Comparison of ENCODE assay signal across 19 cellular contexts in genomic region chr17:78951967-78952551, GRCh38. TPM values are rescaled to one million over a fixed set of nuclear protein-coding genes. Genes with fewer than 3 reads are reported as not detected.
A peak's percentile ranks its signal among the peaks of the same experiment; 100 is the strongest.
DNase-seq lines count a peak whose midpoint lies in the region; ATAC-seq and TF ChIP-seq lines count a peak whose summit lies in the region.
"Had no signal": no experiment of that assay in that cellular context is flagged by ENCODE, and none has a peak within 500 bp of the region (broad histone marks: within the 10 kb centered on the region; RNA-seq: fewer than 3 reads in every experiment).

No MANE protein-coding gene starts in this region.

- H3K27ac Mint-ChIP-seq in GM23338 (no peak overlapping the region), endodermal cell (peak overlapping the region; percentile 91)

- H3K4me1 ChIP-seq in GM23338 (ENCODE audit: insufficient read depth) (no peaks in the 10 kb centered on the region), endodermal cell (ENCODE audit: control insufficient read depth, insufficient read depth, low read length) (no peaks in the 10 kb centered on the region), left lung (no peaks in the 10 kb centered on the region)

- H3F3A ChIP-seq in GM23338 (replicated peaks; ENCODE audit: low read depth), result no peaks in the 10 kb centered on the region

- WGBS in endodermal cell (ENCODE audit: insufficient coverage in 1 of 2, insufficient read length in 1 of 2), 2 experiments, result 78 to 92% methylated on average over 4 to 12 of the region's 12 CpGs

- H3K36me3 Mint-ChIP-seq in GM23338 (ENCODE audit: low read depth) (peaks cover 11% of the 10 kb centered on the region; the same call in 2 of the 3 replicates), endodermal cell (ENCODE audit: low read depth) (no peaks in the 10 kb centered on the region)

- peaks cover 21% of the 10 kb centered on the region for H3K9me3 ChIP-seq in endodermal cell (ENCODE audit: control insufficient read depth, low read length)
- H3K9me3 ChIP-seq in left lung, result peaks cover 2 to 21% of the 10 kb centered on the region in 2 donors

- no peak overlapping the region for H3K4me3 Mint-ChIP-seq in GM23338
- H3K4me3 Mint-ChIP-seq in endodermal cell, result no peak overlapping the region

- no peak overlapping the region; the same call in 1 of the 2 replicates for H2AFZ ChIP-seq in GM23338

- ATAC-seq in GM23338 (peak; percentile 70), left lung (peak; percentile 23)
- ATAC-seq: SK-N-SH treated with all-trans-retinoic acid at 6 μM for 48 hours had no signal

- no peaks in the 10 kb centered on the region; the same call in 1 of the 2 replicates for H4K20me1 ChIP-seq in GM23338 (replicated peaks; ENCODE audit: insufficient read depth)

- TF ChIP-seq CTCF in GM23338 (conservative IDR thresholded peaks at IDR 0.05; ENCODE audit: low read depth in 2 of 2) (no peak), endodermal cell (conservative IDR thresholded peaks at IDR 0.05) (no peak), left lung (IDR thresholded peaks at IDR 0.05) (no peak)

- H3K9me2 ChIP-seq in GM23338 (ENCODE audit: insufficient read depth), result no peaks in the 10 kb centered on the region

- DNase-seq in GM23338 (ENCODE audit: low spot score) (no peak), endodermal cell (no peak), left lung (no peak), retina (peak; percentile 51), activated T-cell treated with anti-CD3 and anti-CD28 coated beads for 4 hours (no peak), HUDEP-2 (lab: John Stamatoyannopoulos, UW; ENCODE audit: unreplicated experiment in 76 of 76) (no peak), NCI-H2196 treated with DMSO at 0.1 percent for 48 hours (lab: John Stamatoyannopoulos, UW; ENCODE audit: unreplicated experiment) (no peak), COLO829 (ENCODE audit: low spot score) (no peak)
- DNase-seq: activated CD8-positive, alpha-beta memory T cell treated with anti-CD3 and anti-CD28 coated beads for 24 hours; aorta; Kasumi-1; NCI-H1436 treated with DMSO at 0.1 percent for 48 hours; NCI-H226; stimulated activated CD4-positive, alpha-beta T cell treated with anti-CD3 and anti-CD28 coated beads, Interleukin-2, amount 100 ng/mL, for 48 hours; stimulated activated CD8-positive, alpha-beta memory T cell treated with anti-CD3 and anti-CD28 coated beads, Interleukin-4, amount 100 ng/mL, for 48 hours; tibial artery had no signal

- H3K27me3 Mint-ChIP-seq in GM23338 (ENCODE audit: insufficient read depth, low read depth, poor library complexity) (peaks cover 12% of the 10 kb centered on the region), endodermal cell (ENCODE audit: insufficient read depth) (no peaks in the 10 kb centered on the region)

- H3K9ac ChIP-seq in endodermal cell (ENCODE audit: extremely low read depth, low read length, poor library complexity, severe bottlenecking), result no peak overlapping the region

- no peaks in the 10 kb centered on the region for H3K36me3 ChIP-seq in GM23338 (ENCODE audit: insufficient read depth)
- H3K36me3 ChIP-seq in endodermal cell (ENCODE audit: control insufficient read depth, insufficient read depth, low read length), result no peaks in the 10 kb centered on the region
- H3K36me3 ChIP-seq in left lung, result no peaks in the 10 kb centered on the region
- H3K36me3 ChIP-seq: tibial artery had no signal

- intact Hi-C loops in left lung (cut with DNase I), result no loop called here

- peaks cover 7% of the 10 kb centered on the region; the same call in 2 of the 3 replicates for H3K4me1 Mint-ChIP-seq in GM23338
- peaks cover 11% of the 10 kb centered on the region for H3K4me1 Mint-ChIP-seq in endodermal cell

- no peak overlapping the region for H3K27ac ChIP-seq in GM23338 (ENCODE audit: low read depth)
- H3K27ac ChIP-seq in endodermal cell (ENCODE audit: low read depth, low read length), result no peak overlapping the region
- H3K27ac ChIP-seq in left lung, result no peak overlapping the region
- H3K27ac ChIP-seq: HL-60, tibial artery, VCaP had no signal

- no peak overlapping the region for H3K4me2 ChIP-seq in GM23338

- H3K4me3 ChIP-seq in GM23338 (no peak overlapping the region), endodermal cell (ENCODE audit: low read length) (no peak overlapping the region), left lung (no peak overlapping the region)
- H3K4me3 ChIP-seq: tibial artery had no signal

- no peaks in the 10 kb centered on the region for H3K79me2 ChIP-seq in GM23338 (replicated peaks; ENCODE audit: insufficient read depth)

- H3K9me3 Mint-ChIP-seq in GM23338 (peaks cover 24% of the 10 kb centered on the region), endodermal cell (peaks cover 19% of the 10 kb centered on the region)

- H3K27me3 ChIP-seq in GM23338 (ENCODE audit: insufficient read depth) (no peaks in the 10 kb centered on the region), endodermal cell (ENCODE audit: control insufficient read depth, insufficient read depth, low read length, poor library complexity, severe bottlenecking) (no peaks in the 10 kb centered on the region), left lung (no peaks in the 10 kb centered on the region)

TF ChIP-seq in GM23338, 12 proteins besides CTCF, POLR2A, EP300 and RAD21 (continues in another document):
- TF ChIP-seq JUNB (IDR thresholded peaks at IDR 0.05; ENCODE audit: unreplicated experiment), result no peak
- TF ChIP-seq STAT1 (IDR thresholded peaks at IDR 0.05; ENCODE audit: unreplicated experiment), result no peak
- no peak for TF ChIP-seq EZH2 (IDR thresholded peaks at IDR 0.05; ENCODE audit: low read depth, unreplicated experiment)
- TF ChIP-seq CREB1 (CRISPR knock-in tag; IDR thresholded peaks at IDR 0.05; ENCODE audit: low read depth), result no peak
- no peak for TF ChIP-seq EZH2phosphoT487 (IDR thresholded peaks at IDR 0.05; ENCODE audit: unreplicated experiment)

RNA-seq across cellular contexts. Expression of gene TIMP2, which starts 26.9 kb away (rescaled TPM):
- total RNA-seq in GM23338 (2014; rRNA removed; shearing (Covaris generic)), result 22.5 and 24.4 TPM in 2 replicates
- polyA plus RNA-seq in GM23338 (2016; fragmentation: Nextera tagmentation; extraction: Ambion mirVana), result 10.6 and 12.5 TPM in 2 replicates
- total RNA-seq in endodermal cell (10 to 100 TPM; 36.9 to 42.7 TPM), left lung (100 to 1,000 TPM; 196 to 313 TPM)
- polyA plus RNA-seq in endodermal cell (2013, experiment 1 of 2), result 61.1 TPM
- 60.7 TPM for polyA plus RNA-seq in endodermal cell (2013, experiment 2 of 2)

RNA-seq across cellular contexts. Expression of gene LGALS3BP, which starts 27.7 kb away (rescaled TPM):
- total RNA-seq in GM23338 (2014; rRNA removed; shearing (Covaris generic)), result 36.5 and 45.7 TPM in 2 replicates
- polyA plus RNA-seq in GM23338 (2016; fragmentation: Nextera tagmentation; extraction: Ambion mirVana), result 15.1 and 15.5 TPM in 2 replicates
- total RNA-seq in endodermal cell (10 to 100 TPM; 23.3 to 71.4 TPM), left lung (100 to 1,000 TPM; 379 to 688 TPM)
- polyA plus RNA-seq in endodermal cell (2013, experiment 1 of 2), result 51.4 TPM
- 47.9 TPM for polyA plus RNA-seq in endodermal cell (2013, experiment 2 of 2)

RNA-seq across cellular contexts. Expression of gene CEP295NL, which starts 49.1 kb away (rescaled TPM):
- total RNA-seq in GM23338 (2014; rRNA removed; shearing (Covaris generic)), result 0.62 and 0.69 TPM in 2 replicates
- polyA plus RNA-seq in GM23338 (2016; fragmentation: Nextera tagmentation; extraction: Ambion mirVana), result 0.31 TPM in 1 of 2 replicates, not detected in the other
- 1 to 10 TPM in 1 of 2 donors, under 1 TPM in 1; 0.97 to 2.2 TPM for total RNA-seq in endodermal cell
- 0.43 TPM for polyA plus RNA-seq in endodermal cell (2013, experiment 1 of 2)
- 0.37 TPM for polyA plus RNA-seq in endodermal cell (2013, experiment 2 of 2)
- 1 to 10 TPM; 1.6 to 6.6 TPM for total RNA-seq in left lung

RNA-seq across cellular contexts. Expression of gene CANT1, which starts 57.5 kb away (rescaled TPM):
- total RNA-seq in GM23338 (2014; rRNA removed; shearing (Covaris generic)), result 22.4 and 38.8 TPM in 2 replicates
- 5.9 and 8.0 TPM in 2 replicates for polyA plus RNA-seq in GM23338 (2016; fragmentation: Nextera tagmentation; extraction: Ambion mirVana)
- 10 to 100 TPM; 57.5 to 61.8 TPM for total RNA-seq in endodermal cell
- 50.7 TPM for polyA plus RNA-seq in endodermal cell (2013, experiment 1 of 2)
- polyA plus RNA-seq in endodermal cell (2013, experiment 2 of 2), result 48.7 TPM
- 10 to 100 TPM; 57.2 to 69.0 TPM for total RNA-seq in left lung
